In genomic region chrX:125295337-125295736, GRCh38 we compare ENCODE assay signal across 10 cellular contexts. TPM values are rescaled to one million over a fixed set of nuclear protein-coding genes. Genes with fewer than 3 reads are reported as not detected.
DNase-seq lines count a peak whose midpoint lies in the region; ATAC-seq, FAIRE-seq and TF ChIP-seq lines count a peak whose summit lies in the region.
"Had no signal": no experiment of that assay in that cellular context is flagged by ENCODE, and none has a peak within 500 bp of the region (broad histone marks: within the 10 kb centered on the region; RNA-seq: fewer than 3 reads in every experiment).

No MANE protein-coding gene starts in this region.

- H3K4me1 ChIP-seq in CD4-positive, CD25-positive, alpha-beta regulatory T cell (ENCODE audit: control insufficient read depth, insufficient read depth, low read length, poor library complexity, severe bottlenecking), result peaks cover 6% of the 10 kb centered on the region

- H3K9me3 Mint-ChIP-seq in CD4-positive, CD25-positive, alpha-beta regulatory T cell, result no peaks in the 10 kb centered on the region

- H3K4me3 ChIP-seq in CD4-positive, CD25-positive, alpha-beta regulatory T cell (ENCODE audit: low read depth, low read length), result peak overlapping the region; percentile 74
- no peak overlapping the region for H3K4me3 ChIP-seq in coronary artery
- H3K4me3 ChIP-seq: heart right ventricle had no signal

- peaks cover 16 to 24% (median 21%) of the 10 kb centered on the region in 4 donors for H3K4me1 Mint-ChIP-seq in CD4-positive, CD25-positive, alpha-beta regulatory T cell

- no peak for FAIRE-seq in GM12892 (lab: Jason Lieb, UNC)

- TF ChIP-seq CTCF in RWPE1 (conservative IDR thresholded peaks at IDR 0.05; ENCODE audit: low read depth), result no peak
- no peak for TF ChIP-seq CTCF in coronary artery (IDR thresholded peaks at IDR 0.05)

- CTCF ChIA-PET in RWPE1 (lab: Yijun Ruan, JAX), result no interaction called here

- peak overlapping the region in 3 of 4 donors; percentile 16 to 69 (median 19) for H3K4me3 Mint-ChIP-seq in CD4-positive, CD25-positive, alpha-beta regulatory T cell

- no peaks in the 10 kb centered on the region for H3K27me3 ChIP-seq in CD4-positive, CD25-positive, alpha-beta regulatory T cell (ENCODE audit: control insufficient read depth, insufficient read depth, low read length)
- H3K27me3 ChIP-seq: heart right ventricle had no signal

- no peak for TF ChIP-seq POLR2A in GM12892 (IDR thresholded peaks at IDR 0.05; ENCODE audit: low read depth, low read length)

- no peaks in the 10 kb centered on the region for H3K9me3 ChIP-seq in CD4-positive, CD25-positive, alpha-beta regulatory T cell (ENCODE audit: control insufficient read depth in 2 of 2, low read length in 2 of 2)
- H3K9me3 ChIP-seq: heart right ventricle had no signal

- no peaks in the 10 kb centered on the region for H3K36me3 Mint-ChIP-seq in CD4-positive, CD25-positive, alpha-beta regulatory T cell

- POLR2A ChIA-PET in RWPE1 (lab: Yijun Ruan, JAX; ENCODE audit: low non-redundant PET), result no interaction called here

- H3K36me3 ChIP-seq in CD4-positive, CD25-positive, alpha-beta regulatory T cell (ENCODE audit: control insufficient read depth, insufficient read depth, low read length), result no peaks in the 10 kb centered on the region
- H3K36me3 ChIP-seq: heart right ventricle had no signal

- H3K27me3 Mint-ChIP-seq in CD4-positive, CD25-positive, alpha-beta regulatory T cell, result no peaks in the 10 kb centered on the region

- H3K27ac Mint-ChIP-seq in CD4-positive, CD25-positive, alpha-beta regulatory T cell, result peak overlapping the region in 2 of 3 donors; percentile 52 to 78

- no peak for ATAC-seq in CD4-positive, CD25-positive, alpha-beta regulatory T cell (ENCODE audit: low read depth in 2 of 2)
- ATAC-seq in GM19395 (IDR thresholded peaks at IDR 0.05; ENCODE audit: unreplicated experiment) (peak; percentile 78), HG03039 (IDR thresholded peaks at IDR 0.05; ENCODE audit: unreplicated experiment) (peak; percentile 79)
- ATAC-seq: heart right ventricle had no signal

- no peak overlapping the region for H3K27ac ChIP-seq in CD4-positive, CD25-positive, alpha-beta regulatory T cell (ENCODE audit: insufficient read depth, low read length, poor library complexity, severe bottlenecking)
- no peak overlapping the region for H3K27ac ChIP-seq in RWPE1
- no peak overlapping the region for H3K27ac ChIP-seq in coronary artery
- H3K27ac ChIP-seq: heart right ventricle had no signal

- DNase-seq in CD4-positive, CD25-positive, alpha-beta regulatory T cell, result peak in 1 of 3 donors; percentile 34
- DNase-seq in RWPE1 (ENCODE audit: low spot score) (peak; percentile 3), LoVo (ENCODE audit: low spot score) (no peak), coronary artery (ENCODE audit: low spot score) (no peak), NCI-H2081 (lab: John Stamatoyannopoulos, UW) (no peak), GM12892 (ENCODE audit: insufficient read length) (no peak)
- DNase-seq: activated effector memory CD4-positive, alpha-beta T cell treated with Interleukin-2 at 50 U/mL for 16 hours; heart right ventricle had no signal

RNA-seq across cellular contexts. Expression of gene TEX13C, which starts 24.3 kb away (rescaled TPM):
- total RNA-seq in CD4-positive, CD25-positive, alpha-beta regulatory T cell, result not detected
- polyA plus RNA-seq in CD4-positive, CD25-positive, alpha-beta regulatory T cell, result not detected
- polyA plus RNA-seq in GM12892 (2012; ENCODE audit: missing spikeins), result not detected
- total RNA-seq: heart right ventricle had no signal
- polyA plus RNA-seq: heart right ventricle had no signal

Comparison
In these comparisons a context has a peak if more than half of its experiments do, and no peak if none do; other contexts are left out.
1. ATAC-seq: peak in GM19395 (single experiment) and HG03039 (single experiment); none in CD4-positive, CD25-positive, alpha-beta regulatory T cell (0 of 2).